2 cellular contexts compared by ENCODE assay signal in genomic region chr9:35745569-35745968, GRCh38.
TF ChIP-seq lines count a peak whose summit lies in the region.

No MANE protein-coding gene starts in this region.

TF ChIP-seq in SK-N-SH, 30 proteins besides CTCF, POLR2A, EP300 and RAD21:
- TF ChIP-seq GATA2 (CRISPR knock-in tag; IDR thresholded peaks at IDR 0.05) (peak; percentile 37; the same call in 1 of the 2 replicates), CHD2 (IDR thresholded peaks at IDR 0.05; ENCODE audit: low read length, partially characterized antibody) (no peak)

TF ChIP-seq in SK-N-SH treated with all-trans-retinoic acid at 6 μM for 48 hours, 23 proteins besides CTCF, POLR2A, EP300 and RAD21 (continued from another document):
- TF ChIP-seq PATZ1 (CRISPR knock-in tag; IDR thresholded peaks at IDR 0.05; ENCODE audit: borderline replicate concordance): no peak
- no peak for TF ChIP-seq ESRRG (CRISPR knock-in tag; IDR thresholded peaks at IDR 0.05)
- no peak for TF ChIP-seq PPARA (CRISPR knock-in tag; IDR thresholded peaks at IDR 0.05; ENCODE audit: borderline replicate concordance)
- TF ChIP-seq BACH2 (CRISPR knock-in tag; IDR thresholded peaks at IDR 0.05; ENCODE audit: borderline replicate concordance): no peak
- no peak for TF ChIP-seq CREB5 (CRISPR knock-in tag; IDR thresholded peaks at IDR 0.05; ENCODE audit: low read depth)
- TF ChIP-seq RARB (CRISPR knock-in tag; IDR thresholded peaks at IDR 0.05): no peak
- no peak for TF ChIP-seq GLIS3 (CRISPR knock-in tag; IDR thresholded peaks at IDR 0.05)
- no peak for TF ChIP-seq ZFP30 (CRISPR knock-in tag; IDR thresholded peaks at IDR 0.05)
- TF ChIP-seq, protein P1, sequence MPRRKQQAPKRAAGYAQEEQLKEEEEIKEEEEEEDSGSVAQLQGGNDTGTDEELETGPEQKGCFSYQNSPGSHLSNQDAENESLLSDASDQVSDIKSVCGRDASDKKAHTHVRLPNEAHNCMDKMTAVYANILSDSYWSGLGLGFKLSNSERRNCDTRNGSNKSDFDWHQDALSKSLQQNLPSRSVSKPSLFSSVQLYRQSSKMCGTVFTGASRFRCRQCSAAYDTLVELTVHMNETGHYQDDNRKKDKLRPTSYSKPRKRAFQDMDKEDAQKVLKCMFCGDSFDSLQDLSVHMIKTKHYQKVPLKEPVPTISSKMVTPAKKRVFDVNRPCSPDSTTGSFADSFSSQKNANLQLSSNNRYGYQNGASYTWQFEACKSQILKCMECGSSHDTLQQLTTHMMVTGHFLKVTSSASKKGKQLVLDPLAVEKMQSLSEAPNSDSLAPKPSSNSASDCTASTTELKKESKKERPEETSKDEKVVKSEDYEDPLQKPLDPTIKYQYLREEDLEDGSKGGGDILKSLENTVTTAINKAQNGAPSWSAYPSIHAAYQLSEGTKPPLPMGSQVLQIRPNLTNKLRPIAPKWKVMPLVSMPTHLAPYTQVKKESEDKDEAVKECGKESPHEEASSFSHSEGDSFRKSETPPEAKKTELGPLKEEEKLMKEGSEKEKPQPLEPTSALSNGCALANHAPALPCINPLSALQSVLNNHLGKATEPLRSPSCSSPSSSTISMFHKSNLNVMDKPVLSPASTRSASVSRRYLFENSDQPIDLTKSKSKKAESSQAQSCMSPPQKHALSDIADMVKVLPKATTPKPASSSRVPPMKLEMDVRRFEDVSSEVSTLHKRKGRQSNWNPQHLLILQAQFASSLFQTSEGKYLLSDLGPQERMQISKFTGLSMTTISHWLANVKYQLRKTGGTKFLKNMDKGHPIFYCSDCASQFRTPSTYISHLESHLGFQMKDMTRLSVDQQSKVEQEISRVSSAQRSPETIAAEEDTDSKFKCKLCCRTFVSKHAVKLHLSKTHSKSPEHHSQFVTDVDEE (CRISPR knock-in tag; IDR thresholded peaks at IDR 0.05): no peak
- no peak for TF ChIP-seq TOX (CRISPR knock-in tag; IDR thresholded peaks at IDR 0.05; ENCODE audit: borderline replicate concordance)
- TF ChIP-seq ZNF70 (CRISPR knock-in tag; IDR thresholded peaks at IDR 0.05): no peak
- no peak for TF ChIP-seq ZNF565 (CRISPR knock-in tag; conservative IDR thresholded peaks at IDR 0.05; ENCODE audit: low read depth)
- TF ChIP-seq ARNTL (CRISPR knock-in tag; IDR thresholded peaks at IDR 0.05; ENCODE audit: borderline replicate concordance, low read depth): no peak
